In genomic region chr15:59035157-59035556, GRCh38 we compare ENCODE assay signal across 25 cellular contexts.
"Had no signal": no experiment of that assay in that cellular context is flagged by ENCODE, and none has a peak within 500 bp of the region (broad histone marks: within the 10 kb centered on the region; RNA-seq: fewer than 3 reads in every experiment).

No MANE protein-coding gene starts in this region.

- H3K9me3 Mint-ChIP-seq: dendritic cell treated with granulocyte-macrophage colony-stimulating factor and Interleukin-4, amounts not matched to agents 40 ng/mL and 50 ng/mL, for 4 days; effector memory CD8-positive, alpha-beta T cell; immature natural killer cell; natural killer cell had no signal

- H3K4me1 Mint-ChIP-seq: neural progenitor cell had no signal

- H3K4me1 ChIP-seq: neural progenitor cell, pancreas, testis, upper lobe of right lung had no signal

- H2AFZ ChIP-seq: neural progenitor cell had no signal

- H3K27me3 ChIP-seq: esophagus muscularis mucosa, gastrocnemius medialis, heart right ventricle, neural progenitor cell, pancreas, testis, tibial nerve, upper lobe of right lung, vagina had no signal

- H3K9me3 ChIP-seq: esophagus muscularis mucosa, gastrocnemius medialis, heart right ventricle, mucosa of descending colon, pancreas, testis, tibial nerve, upper lobe of right lung, vagina had no signal

- H3K4me3 Mint-ChIP-seq: dendritic cell treated with granulocyte-macrophage colony-stimulating factor and Interleukin-4, amounts not matched to agents 40 ng/mL and 50 ng/mL, for 4 days; effector memory CD8-positive, alpha-beta T cell; immature natural killer cell; natural killer cell; neural progenitor cell; stimulated activated naive B cell treated with anti-CD40 and anti-IgM and Interleukin-4, amounts not matched to agents 10 μg/mL and 1 μg/mL and 100 μg/mL, for 72 hours; stimulated activated naive CD8-positive, alpha-beta T cell treated with anti-CD3 and anti-CD28 coated beads, Interleukin-15, amount 100 ng/mL, for 72 hours had no signal

- H3K27ac ChIP-seq: epithelial cell of prostate, esophagus muscularis mucosa, gastrocnemius medialis, heart right ventricle, neural progenitor cell, pancreas, testis, tibial nerve, upper lobe of right lung, vagina had no signal

- H3K4me2 ChIP-seq: neural progenitor cell had no signal

- DNase-seq: effector memory CD8-positive, alpha-beta T cell; gastrocnemius medialis; heart right ventricle; immature natural killer cell; left cardiac atrium; mammary epithelial cell; mucosa of descending colon; natural killer cell; occipital lobe; pancreas; right cardiac atrium; stimulated activated CD4-positive, alpha-beta T cell treated with anti-CD3 and anti-CD28 coated beads, Interleukin-15, amount 100 ng/mL, for 24 hours; stimulated activated CD4-positive, alpha-beta T cell treated with anti-CD3 and anti-CD28 coated beads, Interleukin-2, amount 100 ng/mL, for 24 hours; stimulated activated CD4-positive, alpha-beta T cell treated with anti-CD3 and anti-CD28 coated beads, Interleukin-4, amount 100 ng/mL, for 4 hours; stimulated activated naive B cell treated with anti-CD40 and anti-IgM and Interleukin-4, amounts not matched to agents 10 μg/mL and 1 μg/mL and 100 μg/mL, for 72 hours; stimulated activated naive CD8-positive, alpha-beta T cell treated with anti-CD3 and anti-CD28 coated beads, Interleukin-15, amount 100 ng/mL, for 72 hours; testis; upper lobe of right lung had no signal

- ATAC-seq: effector memory CD8-positive, alpha-beta T cell; gastrocnemius medialis; heart right ventricle; left cardiac atrium; mucosa of descending colon; natural killer cell; pancreas; right cardiac atrium; stimulated activated naive B cell treated with anti-CD40 and anti-IgM and Interleukin-4, amounts not matched to agents 10 μg/mL and 1 μg/mL and 100 μg/mL, for 72 hours; stimulated activated naive CD8-positive, alpha-beta T cell treated with anti-CD3 and anti-CD28 coated beads, Interleukin-15, amount 100 ng/mL, for 72 hours; upper lobe of right lung had no signal

- H3K27ac Mint-ChIP-seq: dendritic cell treated with granulocyte-macrophage colony-stimulating factor and Interleukin-4, amounts not matched to agents 40 ng/mL and 50 ng/mL, for 4 days; effector memory CD8-positive, alpha-beta T cell; neural progenitor cell had no signal

- H3K4me3 ChIP-seq: esophagus muscularis mucosa, gastrocnemius medialis, heart right ventricle, mucosa of descending colon, neural progenitor cell, pancreas, testis, tibial nerve, upper lobe of right lung, vagina had no signal

- H3K27me3 Mint-ChIP-seq: dendritic cell treated with granulocyte-macrophage colony-stimulating factor and Interleukin-4, amounts not matched to agents 40 ng/mL and 50 ng/mL, for 4 days; effector memory CD8-positive, alpha-beta T cell; progenitor cell of endocrine pancreas; stimulated activated naive B cell treated with anti-CD40 and anti-IgM and Interleukin-4, amounts not matched to agents 10 μg/mL and 1 μg/mL and 100 μg/mL, for 72 hours; stimulated activated naive CD8-positive, alpha-beta T cell treated with anti-CD3 and anti-CD28 coated beads, Interleukin-15, amount 100 ng/mL, for 72 hours had no signal
